ENCODE assay signal across 8 cellular contexts in the genomic region with DNA sequence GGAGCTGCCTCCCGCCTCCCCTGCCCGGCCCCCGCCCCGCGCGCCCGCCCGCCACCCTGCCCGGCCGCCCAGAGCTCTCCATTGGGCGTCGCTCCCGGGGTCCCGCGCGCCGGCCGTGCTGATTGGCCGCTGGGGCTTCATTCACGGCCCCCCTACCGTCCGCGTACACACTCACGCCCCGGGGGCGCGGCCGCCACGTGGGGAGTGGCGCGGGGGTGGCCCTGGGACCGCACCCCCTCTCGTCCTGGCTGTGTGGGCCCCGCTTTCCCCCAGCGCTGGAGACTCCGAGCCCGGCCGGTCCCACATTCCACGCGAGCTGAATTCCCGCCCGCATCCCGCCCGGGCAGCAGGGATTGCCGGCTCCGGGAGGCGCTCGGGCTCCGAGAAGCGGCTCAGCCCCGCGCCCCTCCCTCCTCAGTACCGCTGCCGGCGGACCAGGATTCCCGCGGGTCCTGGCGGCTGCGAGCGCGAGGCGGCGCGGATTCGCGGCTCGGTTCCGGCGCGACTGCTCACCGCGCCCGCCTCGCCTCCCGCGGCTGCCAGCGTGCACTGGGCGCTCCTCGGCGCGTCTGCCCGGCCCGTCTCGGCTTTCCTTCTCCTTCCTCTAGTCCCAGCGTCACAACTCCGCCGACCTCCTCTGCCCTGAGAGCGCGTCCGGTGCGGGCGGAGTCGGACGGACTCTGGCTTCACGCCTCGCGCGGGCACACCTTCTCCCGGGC. TPM values are rescaled to one million over a fixed set of nuclear protein-coding genes. Genes with fewer than 3 reads are reported as not detected.
A peak's percentile ranks its signal among the peaks of the same experiment; 100 is the strongest.
DNase-seq lines count a peak whose midpoint lies in the region; ATAC-seq lines count a peak whose summit lies in the region.

No MANE protein-coding gene starts in this region.

- peak overlapping the region; percentile 20 for H3K4me3 ChIP-seq in mononuclear cell (ENCODE audit: low read length)

- peaks cover 17% of the 10 kb centered on the region for H3K4me1 ChIP-seq in mononuclear cell (ENCODE audit: insufficient read depth, low read length)

- ATAC-seq in HG03095 (IDR thresholded peaks at IDR 0.05; ENCODE audit: unreplicated experiment) = peak; percentile 62

- H3K9me3 ChIP-seq in mononuclear cell (ENCODE audit: low read depth, low read length) = no peaks in the 10 kb centered on the region

- DNase-seq in NCI-H1694 treated with DMSO at 0.1 percent for 48 hours (lab: John Stamatoyannopoulos, UW) (peak; percentile 47), NCI-H1694 (lab: John Stamatoyannopoulos, UW) (no peak), NCI-H748 (lab: John Stamatoyannopoulos, UW; ENCODE audit: unreplicated experiment) (peak; percentile 78), activated T-cell treated with anti-CD3 and anti-CD28 coated beads for 1 hour (ENCODE audit: low read depth) (peak; percentile 57), epithelial cell of prostate (ENCODE audit: low read depth, low spot score) (no peak)
- DNase-seq in stimulated activated CD8-positive, alpha-beta memory T cell treated with anti-CD3 and anti-CD28 coated beads, Interleukin-15, amount 100 ng/mL, for 48 hours (ENCODE audit: low read depth in 2 of 2) = peak; percentile 68 to 74

- H3K27me3 ChIP-seq in mononuclear cell (ENCODE audit: insufficient read depth, low read length) = peaks cover 43% of the 10 kb centered on the region

- H3K27ac ChIP-seq in epithelial cell of prostate = peak overlapping the region; percentile 17

RNA-seq across cellular contexts. Expression of a gene that starts 0.5 kb away (rescaled TPM):
- total RNA-seq in mononuclear cell = 0.10 TPM

RNA-seq across cellular contexts. Expression of a gene that starts 34.5 kb away (rescaled TPM):
- 18.2 TPM for total RNA-seq in mononuclear cell

RNA-seq across cellular contexts. Expression of a gene that starts 41.7 kb away (rescaled TPM):
- 8.3 TPM for total RNA-seq in mononuclear cell

RNA-seq across cellular contexts. Expression of a gene that starts 57.2 kb away (rescaled TPM):
- total RNA-seq in mononuclear cell = 65.1 TPM

Comparison
In these comparisons a context has a peak if more than half of its experiments do, and no peak if none do; other contexts are left out.
1. DNase-seq: peak in NCI-H1694 treated with DMSO at 0.1 percent for 48 hours (single experiment), NCI-H748 (single experiment), activated T-cell treated with anti-CD3 and anti-CD28 coated beads for 1 hour (single experiment) and stimulated activated CD8-positive, alpha-beta memory T cell treated with anti-CD3 and anti-CD28 coated beads, Interleukin-15, amount 100 ng/mL, for 48 hours (2 of 2); none in NCI-H1694 (single experiment) and epithelial cell of prostate (single experiment).